In genomic region chr6:118705799-118706481, GRCh38 we compare ENCODE assay signal across 7 cellular contexts. TPM values are rescaled to one million over a fixed set of nuclear protein-coding genes. Genes with fewer than 3 reads are reported as not detected.
A peak's percentile ranks its signal among the peaks of the same experiment; 100 is the strongest.
DNase-seq lines count a peak whose midpoint lies in the region; ATAC-seq, FAIRE-seq and TF ChIP-seq lines count a peak whose summit lies in the region.

No MANE protein-coding gene starts in this region.

- peaks cover 12% of the 10 kb centered on the region for H3K36me3 Mint-ChIP-seq in memory B cell

- peaks cover 31% of the 10 kb centered on the region for H3K79me2 ChIP-seq in GM12878 (ENCODE audit: control insufficient read depth, insufficient read depth, low read length)

- H4K20me1 ChIP-seq in GM12878 (ENCODE audit: control insufficient read depth, insufficient read depth) = no peaks in the 10 kb centered on the region

- H3K9me3 Mint-ChIP-seq in memory B cell = peaks cover 2% of the 10 kb centered on the region

- TF ChIP-seq POLR2A in GM12878 (IDR thresholded peaks at IDR 0.05; ENCODE audit: low read depth, low read length) = no peak

- ATAC-seq in GM21717 (IDR thresholded peaks at IDR 0.05; ENCODE audit: unreplicated experiment) (peak; percentile 43), GM12878 (peak; percentile 56), memory B cell (ENCODE audit: low read depth) (no peak)

- no peaks in the 10 kb centered on the region for H3K27me3 Mint-ChIP-seq in memory B cell

- POLR2A ChIA-PET in GM12878 (lab: Charles Lee) = interaction anchor here (1.4 to 2.0 kb wide), 2 partner anchors 9 to 55 kb away, joined by 3 to 6 read pairs; partner anchors contain the start of gene CEP85L

- peak overlapping the region; percentile 78 for H3K27ac Mint-ChIP-seq in memory B cell

- CTCF ChIA-PET in GM12878 (lab: Yijun Ruan, JAX) = interaction anchor here (0.8 to 5.8 kb wide), 9 partner anchors 8 to 220 kb away, joined by 3 to 30 read pairs (median 5); no protein-coding TSS in a partner anchor

- peak overlapping the region; percentile 68 for H2AFZ ChIP-seq in GM12878 (ENCODE audit: control insufficient read depth, low read depth, low read length)

- H3K27me3 ChIP-seq in GM12878 (replicated peaks in 1 of 2; ENCODE audit: control insufficient read depth in 2 of 2, insufficient read depth in 2 of 2, low read length in 1 of 2) = no peaks in the 10 kb centered on the region

- no TSS peak for BruUV-seq in GM12878 (replicated peaks; lab: Mats Ljungman, UMichigan)

- RAD21 ChIA-PET in GM12878 (lab: Charles Lee; ENCODE audit: unreplicated experiment) = interaction anchor here (0.5 to 2.5 kb wide), 8 partner anchors 22 to 637 kb away, joined by 3 to 8 read pairs (median 4); partner anchors contain the start of gene CEP85L

- SMC1A ChIA-PET in GM12878 (lab: Charles Lee; ENCODE audit: uncharacterized antibody, unreplicated experiment) = interaction anchor here (0.8 to 1.5 kb wide), 11 partner anchors 9 to 190 kb away, joined by 3 to 10 read pairs (median 3); no protein-coding TSS in a partner anchor

- TF ChIP-seq CTCF in GM12864 (IDR thresholded peaks at IDR 0.05; ENCODE audit: low read depth, low read length, missing control alignments) (no peak), GM12878 (IDR thresholded peaks at IDR 0.05 in 2 of 3, conservative IDR thresholded peaks at IDR 0.05 in 1 of 3; ENCODE audit: control insufficient read depth in 2 of 3, extremely low read depth in 1 of 3, insufficient read depth in 1 of 3, low read depth in 3 of 3, low read length in 3 of 3) (no peak)

- TF ChIP-seq EP300 in GM12878 (IDR thresholded peaks at IDR 0.05; ENCODE audit: borderline replicate concordance in 1 of 2, control insufficient read depth in 1 of 2, low read depth in 2 of 2, low read length in 2 of 2) = no peak

- peak overlapping the region; percentile 80 for H3K4me3 Mint-ChIP-seq in memory B cell

- in situ Hi-C loops in KBM-7 (cut with MboI; ENCODE audit: low pct_unique_long_range_greater_than_20kb, low sequenced_read_pairs) = no loop called here
- in situ Hi-C loops in GM12878 (cut with MboI) = no loop called here

- DNase-seq in GM12864 (ENCODE audit: low read depth) (no peak), KBM-7 (peak; percentile 42), GM12878 (ENCODE audit: low read depth, low spot score) (peak; percentile 30), memory B cell (ENCODE audit: low spot score in 2 of 2) (no peak), H4 (ENCODE audit: low spot score) (no peak)
- DNase-seq in activated CD4-positive, CD25-positive, alpha-beta regulatory T cell treated with anti-CD3 and anti-CD28 coated beads, Interleukin-2, amount 50 U/mL, for 72 hours = no peak

- H3K4me3 ChIP-seq in GM12864 (ENCODE audit: low read depth, low read length) (peak overlapping the region; percentile 28), GM12878 (peak overlapping the region; percentile 58)

- FAIRE-seq in GM12878 (lab: Jason Lieb, UNC) = no peak

- peaks cover 44% of the 10 kb centered on the region for H3K4me1 ChIP-seq in GM12878 (ENCODE audit: control insufficient read depth, insufficient read depth, low read length)

- H3K4me2 ChIP-seq in GM12878 (ENCODE audit: control insufficient read depth, insufficient read depth) = peak overlapping the region; percentile 82

- intact Hi-C loops in GM12878 (cut with micrococcal nuclease; ENCODE audit: unreplicated experiment) = loop anchor here (5.0 kb wide), 1 partner anchor 71 kb away; no protein-coding TSS in a partner anchor

- TF ChIP-seq RAD21 in GM12878 (IDR thresholded peaks at IDR 0.05; ENCODE audit: insufficient read depth, low read depth, low read length) = no peak

- 0% methylated on average over 4 of the region's 4 CpGs for WGBS in GM12878 (ENCODE audit: insufficient coverage, insufficient replicate concordance, low lambda C conversion rate, missing lambda C conversion rate)

- peak overlapping the region; percentile 57 for H3K27ac ChIP-seq in GM12878 (ENCODE audit: control insufficient read depth, insufficient read depth)

- no peaks in the 10 kb centered on the region for H3K36me3 ChIP-seq in GM12878 (ENCODE audit: control insufficient read depth in 2 of 2, insufficient read depth in 2 of 2, low read length in 1 of 2)

- H3K9me3 ChIP-seq in GM12878 (replicated peaks; ENCODE audit: control insufficient read depth, insufficient read depth, low read length) = no peaks in the 10 kb centered on the region

- H3K9ac ChIP-seq in GM12878 (ENCODE audit: control insufficient read depth, insufficient read depth, low read length) = peak overlapping the region; percentile 48

- peaks cover 49% of the 10 kb centered on the region for H3K4me1 Mint-ChIP-seq in memory B cell

TF ChIP-seq in GM12878, 131 proteins besides CTCF, POLR2A, EP300 and RAD21 (continues in another document):
- TF ChIP-seq NBN (IDR thresholded peaks at IDR 0.05) = 0 out of 2 replicates have a peak, but pooled peaks have one; percentile 16
- peak; percentile 4 for TF ChIP-seq RELA (IDR thresholded peaks at IDR 0.05; ENCODE audit: borderline replicate concordance, partially characterized antibody)
- peak; percentile 70 for TF ChIP-seq RUNX3 (IDR thresholded peaks at IDR 0.05; ENCODE audit: low read length)
- TF ChIP-seq, protein P1, sequence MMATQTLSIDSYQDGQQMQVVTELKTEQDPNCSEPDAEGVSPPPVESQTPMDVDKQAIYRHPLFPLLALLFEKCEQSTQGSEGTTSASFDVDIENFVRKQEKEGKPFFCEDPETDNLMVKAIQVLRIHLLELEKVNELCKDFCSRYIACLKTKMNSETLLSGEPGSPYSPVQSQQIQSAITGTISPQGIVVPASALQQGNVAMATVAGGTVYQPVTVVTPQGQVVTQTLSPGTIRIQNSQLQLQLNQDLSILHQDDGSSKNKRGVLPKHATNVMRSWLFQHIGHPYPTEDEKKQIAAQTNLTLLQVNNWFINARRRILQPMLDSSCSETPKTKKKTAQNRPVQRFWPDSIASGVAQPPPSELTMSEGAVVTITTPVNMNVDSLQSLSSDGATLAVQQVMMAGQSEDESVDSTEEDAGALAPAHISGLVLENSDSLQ (IDR thresholded peaks at IDR 0.05) = peak; percentile 84
- 0 out of 2 replicates have a peak, but pooled peaks have one; percentile 24 for TF ChIP-seq CBFB (IDR thresholded peaks at IDR 0.05; ENCODE audit: low read depth)
- TF ChIP-seq JUNB (IDR thresholded peaks at IDR 0.05) = no peak
- TF ChIP-seq, protein P2, sequence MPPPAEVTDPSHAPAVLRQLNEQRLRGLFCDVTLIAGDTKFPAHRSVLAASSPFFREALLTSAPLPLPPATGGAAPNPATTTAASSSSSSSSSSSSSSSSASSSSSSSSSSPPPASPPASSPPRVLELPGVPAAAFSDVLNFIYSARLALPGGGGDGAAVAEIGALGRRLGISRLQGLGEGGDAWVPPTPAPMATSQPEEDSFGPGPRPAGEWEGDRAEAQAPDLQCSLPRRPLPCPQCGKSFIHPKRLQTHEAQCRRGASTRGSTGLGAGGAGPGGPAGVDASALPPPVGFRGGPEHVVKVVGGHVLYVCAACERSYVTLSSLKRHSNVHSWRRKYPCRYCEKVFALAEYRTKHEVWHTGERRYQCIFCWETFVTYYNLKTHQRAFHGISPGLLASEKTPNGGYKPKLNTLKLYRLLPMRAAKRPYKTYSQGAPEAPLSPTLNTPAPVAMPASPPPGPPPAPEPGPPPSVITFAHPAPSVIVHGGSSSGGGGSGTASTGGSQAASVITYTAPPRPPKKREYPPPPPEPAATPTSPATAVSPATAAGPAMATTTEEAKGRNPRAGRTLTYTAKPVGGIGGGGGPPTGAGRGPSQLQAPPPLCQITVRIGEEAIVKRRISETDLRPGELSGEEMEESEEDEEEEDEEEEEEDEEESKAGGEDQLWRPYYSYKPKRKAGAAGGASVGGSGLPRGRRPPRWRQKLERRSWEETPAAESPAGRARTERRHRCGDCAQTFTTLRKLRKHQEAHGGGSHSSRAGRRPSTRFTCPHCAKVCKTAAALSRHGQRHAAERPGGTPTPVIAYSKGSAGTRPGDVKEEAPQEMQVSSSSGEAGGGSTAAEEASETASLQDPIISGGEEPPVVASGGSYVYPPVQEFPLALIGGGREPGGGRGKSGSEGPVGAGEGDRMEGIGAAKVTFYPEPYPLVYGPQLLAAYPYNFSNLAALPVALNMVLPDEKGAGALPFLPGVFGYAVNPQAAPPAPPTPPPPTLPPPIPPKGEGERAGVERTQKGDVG (CRISPR knock-in tag; IDR thresholded peaks at IDR 0.05) = no peak
- TF ChIP-seq ZNF24 (IDR thresholded peaks at IDR 0.05) = no peak
- no peak for TF ChIP-seq BRCA1 (IDR thresholded peaks at IDR 0.05; ENCODE audit: low read depth, low read length)

RNA-seq across cellular contexts. Expression of gene CEP85L, which starts 54.5 kb away (rescaled TPM):
- 57.2 and 58.3 TPM in 2 replicates for total RNA-seq in GM12878 (2013; cell fraction: nucleolus; rRNA removed)
- 7.1 and 8.1 TPM in 2 replicates for total RNA-seq in GM12878 (2014; rRNA removed)
- total RNA-seq in GM12878 (2014; rRNA removed; fragmentation: Illumina TruSeq; extraction: Trizol) = 10.4 and 11.0 TPM in 2 replicates
- total RNA-seq in GM12878 (2021) = 8.7 and 9.1 TPM in 2 replicates
- polyA plus RNA-seq in GM12878 (2011; ENCODE audit: low read depth) = 3.6 TPM
- polyA plus RNA-seq in GM12878 (2011; rRNA removed) = 10.9 and 14.4 TPM in 2 replicates
- 2.9 and 3.0 TPM in 2 replicates for polyA plus RNA-seq in GM12878 (2011; cell fraction: cytosol; rRNA removed)
- 11.1 and 17.3 TPM in 2 replicates for polyA plus RNA-seq in GM12878 (2011; cell fraction: nucleus; rRNA removed)
- polyA plus RNA-seq in GM12878 (2012) = 4.0 and 4.5 TPM in 2 replicates
- 4.8 and 6.5 TPM in 2 replicates for polyA plus RNA-seq in GM12878 (2014; fragmentation: Illumina TruSeq; extraction: Trizol)
- 1 to 10 TPM; 1.8 to 3.7 TPM for polyA plus RNA-seq in GM12878 (2014; fragmentation: Nextera tagmentation; extraction: Ambion mirVana)
- polyA plus RNA-seq in GM12878 (2014; rRNA removed) = 3.1 and 4.2 TPM in 2 replicates
- polyA plus RNA-seq in GM12878 (2016; fragmentation: Nextera tagmentation; extraction: Ambion mirVana) = 1 to 10 TPM; 7.1 to 8.8 TPM
- 38.6 and 84.4 TPM in 2 replicates for polyA minus RNA-seq in GM12878 (2011; rRNA and poly(A)+ RNA removed)
- polyA minus RNA-seq in GM12878 (2011; cell fraction: cytosol; rRNA and poly(A)+ RNA removed) = 7.9 and 8.6 TPM in 2 replicates
- 39.0 and 55.6 TPM in 2 replicates for polyA minus RNA-seq in GM12878 (2011; cell fraction: nucleus; rRNA and poly(A)+ RNA removed)
- 1.8 and 3.0 TPM in 2 replicates for total RNA-seq in H4 (2014; rRNA removed; shearing (Covaris generic))

Comparison
In these comparisons a context has a peak if more than half of its experiments do, and no peak if none do; other contexts are left out.
1. DNase-seq: peak in KBM-7 (single experiment) and GM12878 (single experiment); none in GM12864 (single experiment), memory B cell (0 of 2), H4 (single experiment) and activated CD4-positive, CD25-positive, alpha-beta regulatory T cell treated with anti-CD3 and anti-CD28 coated beads, Interleukin-2, amount 50 U/mL, for 72 hours (single experiment).